Comparison of ENCODE assay signal across 36 cellular contexts in genomic region chr12:110889361-110889760, GRCh38. TPM values are rescaled to one million over a fixed set of nuclear protein-coding genes. Genes with fewer than 3 reads are reported as not detected.
"Had no signal": no experiment of that assay in that cellular context is flagged by ENCODE, and none has a peak within 500 bp of the region (broad histone marks: within the 10 kb centered on the region; RNA-seq: fewer than 3 reads in every experiment).

No MANE protein-coding gene starts in this region.

- H3K9me3 Mint-ChIP-seq: activated CD4-positive, alpha-beta memory T cell treated with anti-CD3 and anti-CD28 coated beads, Interleukin-2, amount 10 ng/mL, durations not matched to agents 7 days and 5 days; activated CD4-positive, alpha-beta T cell treated with anti-CD3 and anti-CD28 coated beads, Interleukin-2, amount 10 ng/mL, durations not matched to agents 7 days and 5 days; activated naive CD4-positive, alpha-beta T cell treated with anti-CD3 and anti-CD28 coated beads for 36 hours; activated naive CD4-positive, alpha-beta T cell treated with anti-CD3 and anti-CD28 coated beads, Interleukin-2, amount 50 U/mL, for 24 hours; activated naive CD8-positive, alpha-beta T cell treated with anti-CD3 and anti-CD28 coated beads for 36 hours; activated naive CD8-positive, alpha-beta T cell treated with anti-CD3 and anti-CD28 coated beads, Interleukin-2, amount 50 U/mL, for 24 hours; activated T-helper 1 cell treated with anti-CD3 and anti-CD28 coated beads, Interleukin-12 subunit alpha, Interleukin-12 subunit beta, Interleukin-2, Interleukin-4 antibody, amounts not matched to agents 30 ng/mL and 10 ng/mL and 1 ng/mL, durations not matched to agents 14 hours and 24 hours and 36 hours; activated T-helper 2 cell treated with anti-CD3 and anti-CD28 coated beads, Interferon-gamma antibody, Interleukin-2, Interleukin-4, amounts not matched to agents 10 μg/mL and 5 μg/mL and 100 μg/mL, durations not matched to agents 14 hours and 24 hours and 36 hours; effector memory CD8-positive, alpha-beta T cell had no signal

- H3K27ac ChIP-seq: adrenal gland, body of pancreas, esophagus muscularis mucosa, gastroesophageal sphincter, heart right ventricle had no signal

- H3K36me3 Mint-ChIP-seq: activated naive CD4-positive, alpha-beta T cell treated with anti-CD3 and anti-CD28 coated beads, Interleukin-2, amount 50 U/mL, for 24 hours; activated naive CD8-positive, alpha-beta T cell treated with anti-CD3 and anti-CD28 coated beads for 36 hours had no signal

- FAIRE-seq: colon had no signal

- H3K4me3 ChIP-seq: adrenal gland, body of pancreas, esophagus muscularis mucosa, gastroesophageal sphincter, heart right ventricle had no signal

- H3K4me3 Mint-ChIP-seq: activated CD4-positive, alpha-beta memory T cell treated with anti-CD3 and anti-CD28 coated beads, Interleukin-2, amount 10 ng/mL, durations not matched to agents 7 days and 5 days; activated CD4-positive, alpha-beta T cell treated with anti-CD3 and anti-CD28 coated beads, Interleukin-2, amount 10 ng/mL, durations not matched to agents 7 days and 5 days; activated naive CD4-positive, alpha-beta T cell treated with anti-CD3 and anti-CD28 coated beads for 36 hours; activated naive CD4-positive, alpha-beta T cell treated with anti-CD3 and anti-CD28 coated beads, Interleukin-2, amount 50 U/mL, for 24 hours; activated naive CD8-positive, alpha-beta T cell treated with anti-CD3 and anti-CD28 coated beads for 36 hours; activated naive CD8-positive, alpha-beta T cell treated with anti-CD3 and anti-CD28 coated beads, Interleukin-2, amount 50 U/mL, for 24 hours; activated T-helper 1 cell treated with anti-CD3 and anti-CD28 coated beads, Interleukin-12 subunit alpha, Interleukin-12 subunit beta, Interleukin-2, Interleukin-4 antibody, amounts not matched to agents 30 ng/mL and 10 ng/mL and 1 ng/mL, durations not matched to agents 14 hours and 24 hours and 36 hours had no signal

- H3K27ac Mint-ChIP-seq: activated CD4-positive, alpha-beta memory T cell treated with anti-CD3 and anti-CD28 coated beads, Interleukin-2, amount 10 ng/mL, durations not matched to agents 7 days and 5 days; activated CD4-positive, alpha-beta T cell treated with anti-CD3 and anti-CD28 coated beads, Interleukin-2, amount 10 ng/mL, durations not matched to agents 7 days and 5 days; activated naive CD4-positive, alpha-beta T cell treated with anti-CD3 and anti-CD28 coated beads for 36 hours; activated naive CD4-positive, alpha-beta T cell treated with anti-CD3 and anti-CD28 coated beads, Interleukin-2, amount 50 U/mL, for 24 hours; activated naive CD8-positive, alpha-beta T cell treated with anti-CD3 and anti-CD28 coated beads for 36 hours; activated naive CD8-positive, alpha-beta T cell treated with anti-CD3 and anti-CD28 coated beads, Interleukin-2, amount 50 U/mL, for 24 hours; activated T-helper 1 cell treated with anti-CD3 and anti-CD28 coated beads, Interleukin-12 subunit alpha, Interleukin-12 subunit beta, Interleukin-2, Interleukin-4 antibody, amounts not matched to agents 30 ng/mL and 10 ng/mL and 1 ng/mL, durations not matched to agents 14 hours and 24 hours and 36 hours; activated T-helper 2 cell treated with anti-CD3 and anti-CD28 coated beads, Interferon-gamma antibody, Interleukin-2, Interleukin-4, amounts not matched to agents 10 μg/mL and 5 μg/mL and 100 μg/mL, durations not matched to agents 14 hours and 24 hours and 36 hours had no signal

- H3K36me3 ChIP-seq: adrenal gland, esophagus muscularis mucosa, gastroesophageal sphincter, heart right ventricle had no signal

- H3K9me3 ChIP-seq: adrenal gland, body of pancreas, esophagus muscularis mucosa, gastroesophageal sphincter had no signal

- H3K4me1 ChIP-seq: body of pancreas had no signal

- H3K27me3 ChIP-seq: adrenal gland, body of pancreas had no signal

- H3K27me3 Mint-ChIP-seq: activated naive CD4-positive, alpha-beta T cell treated with anti-CD3 and anti-CD28 coated beads, Interleukin-2, amount 50 U/mL, for 24 hours had no signal

- DNase-seq: activated CD4-positive, alpha-beta memory T cell treated with anti-CD3 and anti-CD28 coated beads, Interleukin-2, amount 10 ng/mL, durations not matched to agents 7 days and 5 days; activated CD4-positive, alpha-beta T cell treated with anti-CD3 and anti-CD28 coated beads for 1 hour; activated CD4-positive, alpha-beta T cell treated with anti-CD3 and anti-CD28 coated beads for 4 hours; activated CD4-positive, alpha-beta T cell treated with anti-CD3 and anti-CD28 coated beads, Interleukin-2, amount 10 ng/mL, durations not matched to agents 7 days and 5 days; activated CD4-positive, alpha-beta T cell treated with anti-CD3 and anti-CD28 coated beads, Interleukin-2, amount 50 U/mL, for 4 hours; activated CD4-positive, CD25-positive, alpha-beta regulatory T cell; activated CD8-positive, alpha-beta memory T cell treated with anti-CD3 and anti-CD28 coated beads, Interleukin-2, amount 50 U/mL, for 48 hours; activated effector memory CD4-positive, alpha-beta T cell treated with anti-CD3 and anti-CD28 coated beads, Interleukin-2, amount 50 U/mL, for 16 hours; activated naive CD4-positive, alpha-beta T cell treated with anti-CD3 and anti-CD28 coated beads for 36 hours; activated naive CD8-positive, alpha-beta T cell treated with anti-CD3 and anti-CD28 coated beads for 36 hours; activated naive CD8-positive, alpha-beta T cell treated with anti-CD3 and anti-CD28 coated beads, Interleukin-2, amount 50 U/mL, for 24 hours; activated T-cell treated with anti-CD3 and anti-CD28 coated beads, Interleukin-2, amount 50 U/mL, for 48 hours; adrenal gland; amygdala; aorta; body of pancreas; caudate nucleus; cortex of kidney; dermis blood vessel endothelial cell; effector CD4-positive, alpha-beta T cell; effector memory CD8-positive, alpha-beta T cell; erythroblast; foreskin melanocyte; heart right ventricle; T-helper 2 cell had no signal

RNA-seq across cellular contexts. Expression of gene MYL2, which starts 31.0 kb away (rescaled TPM):
- total RNA-seq: activated CD4-positive, alpha-beta memory T cell treated with anti-CD3 and anti-CD28 coated beads, Interleukin-2, amount 10 ng/mL, durations not matched to agents 7 days and 5 days; activated CD4-positive, alpha-beta T cell treated with anti-CD3 and anti-CD28 coated beads, Interleukin-2, amount 10 ng/mL, durations not matched to agents 7 days and 5 days; activated naive CD4-positive, alpha-beta T cell treated with anti-CD3 and anti-CD28 coated beads for 36 hours; activated naive CD8-positive, alpha-beta T cell treated with anti-CD3 and anti-CD28 coated beads for 36 hours; activated T-helper 1 cell treated with anti-CD3 and anti-CD28 coated beads, Interleukin-12 subunit alpha, Interleukin-12 subunit beta, Interleukin-2, Interleukin-4 antibody, amounts not matched to agents 30 ng/mL and 10 ng/mL and 1 ng/mL, durations not matched to agents 14 hours and 24 hours and 36 hours; activated T-helper 2 cell treated with anti-CD3 and anti-CD28 coated beads, Interferon-gamma antibody, Interleukin-2, Interleukin-4, amounts not matched to agents 10 μg/mL and 5 μg/mL and 100 μg/mL, durations not matched to agents 14 hours and 24 hours and 36 hours; body of pancreas; chondrocyte; esophagus muscularis mucosa; fibroblast of lung; fibroblast of villous mesenchyme; gastroesophageal sphincter; glomerular endothelial cell; T-helper 1 cell treated with Interleukin-12 subunit alpha and Interleukin-12 subunit beta and Interleukin-4 antibody, amounts not matched to agents 30 ng/mL and 1 ng/mL, for 36 hours had no signal
- polyA plus RNA-seq: fibroblast of lung had no signal

RNA-seq across cellular contexts. Expression of gene CCDC63, which starts 42.6 kb away (rescaled TPM):
- total RNA-seq: activated CD4-positive, alpha-beta memory T cell treated with anti-CD3 and anti-CD28 coated beads, Interleukin-2, amount 10 ng/mL, durations not matched to agents 7 days and 5 days; activated CD4-positive, alpha-beta T cell treated with anti-CD3 and anti-CD28 coated beads, Interleukin-2, amount 10 ng/mL, durations not matched to agents 7 days and 5 days; activated naive CD4-positive, alpha-beta T cell treated with anti-CD3 and anti-CD28 coated beads for 36 hours; activated naive CD8-positive, alpha-beta T cell treated with anti-CD3 and anti-CD28 coated beads for 36 hours; activated T-helper 1 cell treated with anti-CD3 and anti-CD28 coated beads, Interleukin-12 subunit alpha, Interleukin-12 subunit beta, Interleukin-2, Interleukin-4 antibody, amounts not matched to agents 30 ng/mL and 10 ng/mL and 1 ng/mL, durations not matched to agents 14 hours and 24 hours and 36 hours; activated T-helper 2 cell treated with anti-CD3 and anti-CD28 coated beads, Interferon-gamma antibody, Interleukin-2, Interleukin-4, amounts not matched to agents 10 μg/mL and 5 μg/mL and 100 μg/mL, durations not matched to agents 14 hours and 24 hours and 36 hours; adrenal gland; aorta; body of pancreas; chondrocyte; dermis blood vessel endothelial cell; esophagus muscularis mucosa; fibroblast of lung; fibroblast of villous mesenchyme; gastroesophageal sphincter; glomerular endothelial cell; heart right ventricle; T-helper 1 cell treated with Interleukin-12 subunit alpha and Interleukin-12 subunit beta and Interleukin-4 antibody, amounts not matched to agents 30 ng/mL and 1 ng/mL, for 36 hours had no signal
- polyA plus RNA-seq: adrenal gland, aorta, fibroblast of lung, heart right ventricle had no signal
